ENCODE assay signal across 14 cellular contexts in genomic region chr12:10557766-10558165, GRCh38. TPM values are rescaled to one million over a fixed set of nuclear protein-coding genes. Genes with fewer than 3 reads are reported as not detected.
DNase-seq lines count a peak whose midpoint lies in the region; ATAC-seq, FAIRE-seq and TF ChIP-seq lines count a peak whose summit lies in the region.
"Had no signal": no experiment of that assay in that cellular context is flagged by ENCODE, and none has a peak within 500 bp of the region (broad histone marks: within the 10 kb centered on the region; RNA-seq: fewer than 3 reads in every experiment).

No MANE protein-coding gene starts in this region.

- H3K79me1 ChIP-seq in H1 (ENCODE audit: low read depth, low read length) = no peaks in the 10 kb centered on the region

- H3K4me2 ChIP-seq in KMS-11 = peak overlapping the region; percentile 43
- H3K4me2 ChIP-seq in H1 (ENCODE audit: insufficient read depth in 1 of 2, low read depth in 2 of 2, low read length in 2 of 2) = no peak overlapping the region; a peak in 1 of 4 replicates

- intact Hi-C loops in esophagus muscularis mucosa (cut with DNase I) = no loop called here

- H3K14ac ChIP-seq in H1 (ENCODE audit: insufficient read length) = no peak overlapping the region

- H3K36me3 ChIP-seq in KMS-11 (ENCODE audit: insufficient read depth) = no peaks in the 10 kb centered on the region
- no peaks in the 10 kb centered on the region for H3K36me3 ChIP-seq in H1 (ENCODE audit: control insufficient read depth in 2 of 4, insufficient read depth in 4 of 4, low read length in 3 of 4)
- H3K36me3 ChIP-seq in esophagus muscularis mucosa = no peaks in the 10 kb centered on the region
- H3K36me3 ChIP-seq: heart left ventricle had no signal

- no peak for TF ChIP-seq POLR2A in GM12892 (IDR thresholded peaks at IDR 0.05; ENCODE audit: low read depth, low read length)
- TF ChIP-seq POLR2A in H1 (IDR thresholded peaks at IDR 0.05; ENCODE audit: control extremely low read depth in 1 of 2, low read depth in 2 of 2, low read length in 2 of 2) = no peak
- no peak for TF ChIP-seq POLR2A in esophagus muscularis mucosa (IDR thresholded peaks at IDR 0.05; ENCODE audit: low read depth)

- H3K4me1 ChIP-seq in KMS-11 (ENCODE audit: low read depth, poor library complexity, severe bottlenecking) (peaks cover 56% of the 10 kb centered on the region), H1 (replicated peaks in 1 of 4; ENCODE audit: control insufficient read depth in 3 of 4, insufficient read depth in 4 of 4, low read length in 3 of 4) (peaks cover 0 to 5% (median 2%) of the 10 kb centered on the region in 4 experiments; a peak in 2 of 7 replicates), esophagus muscularis mucosa (no peaks in the 10 kb centered on the region)
- H3K4me1 ChIP-seq: heart left ventricle had no signal

- WGBS in H1 (ENCODE audit: extremely low coverage in 1 of 2, insufficient coverage in 1 of 2, insufficient read length in 1 of 2, insufficient replicate concordance in 2 of 2, low coverage in 1 of 2, low lambda C conversion rate in 2 of 2, missing lambda C conversion rate in 1 of 2), 2 experiments = 51% methylated on average over 2 of the region's 2 CpGs; no CpG with 5 or more reads in 1 of the 2 experiments
- WGBS in esophagus muscularis mucosa = 81% methylated on average over 2 of the region's 2 CpGs

- no peak overlapping the region for H3K9ac ChIP-seq in KMS-11
- H3K9ac ChIP-seq in H1 (replicated peaks in 1 of 4; ENCODE audit: extremely low read depth in 1 of 4, low read depth in 3 of 4, low read length in 3 of 4) = no peak overlapping the region

- TF ChIP-seq EP300 in H1 (IDR thresholded peaks at IDR 0.05; ENCODE audit: borderline replicate concordance in 1 of 2, low read depth in 2 of 2, low read length in 2 of 2) (no peak), esophagus muscularis mucosa (IDR thresholded peaks at IDR 0.05) (no peak)

- no peak for DNase-seq in GM12892 (ENCODE audit: insufficient read length)
- peak in 1 of 2 experiments; percentile 19 for DNase-seq in H1 (ENCODE audit: low read depth in 1 of 2, low spot score in 2 of 2)
- no peak for DNase-seq in SW 1271 (lab: John Stamatoyannopoulos, UW)
- DNase-seq in Kasumi-1 (lab: John Stamatoyannopoulos, UW) = no peak
- DNase-seq in COR-L47 (lab: John Stamatoyannopoulos, UW) = no peak
- no peak for DNase-seq in esophagus muscularis mucosa (ENCODE audit: extremely low spot score)
- DNase-seq: effector memory CD4-positive, alpha-beta T cell; GF-D8; heart left ventricle; left ventricle myocardium superior; NCI-H1930; nucleus accumbens had no signal

- TF ChIP-seq CTCF in KMS-11 (conservative IDR thresholded peaks at IDR 0.05; ENCODE audit: low read depth, low read length) = no peak
- no peak for TF ChIP-seq CTCF in H1 (IDR thresholded peaks at IDR 0.05; ENCODE audit: control extremely low read depth in 1 of 3, insufficient read depth in 1 of 3, low read depth in 1 of 3, low read length in 3 of 3)
- no peak for TF ChIP-seq CTCF in esophagus muscularis mucosa (IDR thresholded peaks at IDR 0.05)

- no peak overlapping the region for H3K4ac ChIP-seq in H1 (replicated peaks; ENCODE audit: insufficient read length, low read depth, low read length)

- H3K23me2 ChIP-seq in H1 (ENCODE audit: low read depth, low read length) = no peaks in the 10 kb centered on the region

- no peak overlapping the region for H3K18ac ChIP-seq in H1 (ENCODE audit: extremely low read depth, low read length)

- no peak overlapping the region for H2AK5ac ChIP-seq in H1 (ENCODE audit: low read depth, low read length)

- no peak overlapping the region for H2BK5ac ChIP-seq in H1 (ENCODE audit: low read depth, low read length)

- FAIRE-seq in GM12892 (lab: Jason Lieb, UNC) (peak; percentile 27), H1 (lab: Jason Lieb, UNC) (no peak)

- CTCF ChIA-PET in H1 (lab: Charles Lee; ENCODE audit: partially characterized antibody) = interaction anchor here (2.0 to 3.5 kb wide), 3 partner anchors 191 to 322 kb away, joined by 7 to 19 read pairs (median 16); no protein-coding TSS in a partner anchor

- no peaks in the 10 kb centered on the region for H4K20me1 ChIP-seq in KMS-11 (ENCODE audit: insufficient read depth)
- no peaks in the 10 kb centered on the region for H4K20me1 ChIP-seq in H1 (replicated peaks in 1 of 2; ENCODE audit: control insufficient read depth in 1 of 2, insufficient read depth in 2 of 2, low read length in 2 of 2)

- no peaks in the 10 kb centered on the region for H3K79me2 ChIP-seq in KMS-11 (ENCODE audit: insufficient read depth, low read depth)
- H3K79me2 ChIP-seq in H1 (ENCODE audit: control insufficient read depth in 1 of 2, insufficient read depth in 2 of 2, low read length in 2 of 2) = no peaks in the 10 kb centered on the region

- H4K91ac ChIP-seq in H1 (replicated peaks; ENCODE audit: insufficient read length, low read length) = no peak overlapping the region

- H3K23ac ChIP-seq in H1 (ENCODE audit: insufficient read length) = no peak overlapping the region

- ATAC-seq in GM21723 (IDR thresholded peaks at IDR 0.05; ENCODE audit: unreplicated experiment) = peak; percentile 78
- ATAC-seq: heart left ventricle, left ventricle myocardium superior had no signal

- no peak overlapping the region for H2BK120ac ChIP-seq in H1 (replicated peaks; ENCODE audit: low read depth, low read length)

- H3K27ac ChIP-seq in KMS-11 (no peak overlapping the region), H1 (ENCODE audit: low read depth, low read length) (no peak overlapping the region), esophagus muscularis mucosa (replicated peaks in 1 of 4) (no peak overlapping the region)

- no peak for TF ChIP-seq RAD21 in H1 (IDR thresholded peaks at IDR 0.05 in 1 of 2, conservative IDR thresholded peaks at IDR 0.05 in 1 of 2; ENCODE audit: low read depth in 2 of 2, low read length in 2 of 2)

- H3K56ac ChIP-seq in H1 (replicated peaks; ENCODE audit: insufficient read length, low read depth, low read length) = no peak overlapping the region

- H2AFZ ChIP-seq in KMS-11 (ENCODE audit: low read depth) = no peak overlapping the region
- peak overlapping the region; percentile 82; the same call in 1 of the 2 replicates for H2AFZ ChIP-seq in H1 (ENCODE audit: low read length)

- H2BK12ac ChIP-seq in H1 (ENCODE audit: low read depth, low read length) = no peak overlapping the region

- H3K27me3 ChIP-seq in KMS-11 (ENCODE audit: insufficient read depth, low read depth) = no peaks in the 10 kb centered on the region; the same call in 1 of the 2 replicates
- H3K27me3 ChIP-seq in H1 (replicated peaks in 1 of 4; ENCODE audit: control insufficient read depth in 3 of 4, extremely low read depth in 1 of 4, insufficient read depth in 3 of 4, low read length in 3 of 4) = no peaks in the 10 kb centered on the region
- peaks cover 0 to 4% (median 0%) of the 10 kb centered on the region in 4 donors for H3K27me3 ChIP-seq in esophagus muscularis mucosa

- H2BK20ac ChIP-seq in H1 (ENCODE audit: low read length) = no peak overlapping the region

- no peaks in the 10 kb centered on the region for H3K9me3 ChIP-seq in H1 (ENCODE audit: insufficient read depth in 2 of 2, low read depth in 1 of 2, low read length in 1 of 2)
- H3K9me3 ChIP-seq in esophagus muscularis mucosa = no peaks in the 10 kb centered on the region
- H3K9me3 ChIP-seq: heart left ventricle had no signal

- POLR2A ChIA-PET in H1 (lab: Charles Lee; ENCODE audit: partially characterized antibody) = no interaction called here

- no peak overlapping the region for H4K8ac ChIP-seq in H1 (ENCODE audit: extremely low read depth, insufficient read depth, low read length)

- H3K4me3 ChIP-seq in KMS-11 (IDR thresholded peaks at IDR 0.05; ENCODE audit: insufficient read depth, low read depth, low read length) = no peak overlapping the region
- no peak overlapping the region for H3K4me3 ChIP-seq in H1 (ENCODE audit: extremely low read depth in 1 of 4, insufficient read depth in 2 of 4, low read depth in 3 of 4, low read length in 4 of 4)
- H3K4me3 ChIP-seq in esophagus muscularis mucosa = no peak overlapping the region

- no peak overlapping the region for H4K5ac ChIP-seq in H1 (ENCODE audit: insufficient read length, low read depth, low read length)

- no peak overlapping the region for H2BK15ac ChIP-seq in H1 (ENCODE audit: low read length)

TF ChIP-seq in H1, 55 proteins besides CTCF, POLR2A, EP300 and RAD21 (continues in another document):
- TF ChIP-seq RFX5 (IDR thresholded peaks at IDR 0.05; ENCODE audit: borderline replicate concordance, low read depth, low read length) = no peak
- TF ChIP-seq, protein P1, sequence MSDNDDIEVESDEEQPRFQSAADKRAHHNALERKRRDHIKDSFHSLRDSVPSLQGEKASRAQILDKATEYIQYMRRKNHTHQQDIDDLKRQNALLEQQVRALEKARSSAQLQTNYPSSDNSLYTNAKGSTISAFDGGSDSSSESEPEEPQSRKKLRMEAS (IDR thresholded peaks at IDR 0.05) = no peak
- TF ChIP-seq SUZ12 (IDR thresholded peaks at IDR 0.05; ENCODE audit: low read length) = no peak
- no peak for TF ChIP-seq SP1 (IDR thresholded peaks at IDR 0.05; ENCODE audit: low read depth, low read length)
- no peak for TF ChIP-seq SAP30 (IDR thresholded peaks at IDR 0.05; ENCODE audit: insufficient read depth, insufficient replicate concordance, low read length)

RNA-seq across cellular contexts. Expression of gene EIF2S3B, which starts 52.1 kb away (rescaled TPM):
- polyA plus RNA-seq in GM12892 (2012; ENCODE audit: missing spikeins) = 4.3 TPM
- 5.3 and 6.7 TPM in 2 replicates for total RNA-seq in H1 (2021; fragmentation: NEBNext Ultra II Directional; extraction: Animal tissue kit (Norgen Biotek cat#: 25700))
- polyA plus RNA-seq in H1 (2011; rRNA removed) = 2.8 and 3.1 TPM in 2 replicates
- polyA plus RNA-seq in H1 (2011; cell fraction: cytosol; rRNA removed) = 4.4 TPM
- polyA plus RNA-seq in H1 (2011; cell fraction: nucleus; rRNA removed) = 4.3 TPM
- polyA plus RNA-seq in H1 (2012, experiment 1 of 2) = 10.5 to 13.4 TPM (median 11.4 TPM) in 4 replicates
- polyA plus RNA-seq in H1 (2012, experiment 2 of 2) = 4.7 TPM
- polyA plus RNA-seq in H1 (2013, experiment 1 of 2) = 4.2 TPM
- 3.9 TPM for polyA plus RNA-seq in H1 (2013, experiment 2 of 2)
- polyA minus RNA-seq in H1 (2011; rRNA and poly(A)+ RNA removed) = 15.9 and 22.2 TPM in 2 replicates
- polyA minus RNA-seq in H1 (2011; cell fraction: cytosol; rRNA and poly(A)+ RNA removed) = 9.2 TPM
- polyA minus RNA-seq in H1 (2011; cell fraction: nucleus; rRNA and poly(A)+ RNA removed) = 16.7 TPM
- under 1 TPM in 3 of 4 donors, not detected in 1; 0.17 to 0.45 (median 0.17) TPM for total RNA-seq in esophagus muscularis mucosa
- total RNA-seq: left ventricle myocardium superior had no signal

RNA-seq across cellular contexts. Expression of gene MAGOHB, which starts 55.6 kb away (rescaled TPM):
- polyA plus RNA-seq in GM12892 (2012; ENCODE audit: missing spikeins) = 50.5 TPM
- total RNA-seq in H1 (2021; fragmentation: NEBNext Ultra II Directional; extraction: Animal tissue kit (Norgen Biotek cat#: 25700)) = 51.9 and 53.7 TPM in 2 replicates
- polyA plus RNA-seq in H1 (2011; rRNA removed) = 6.6 and 21.5 TPM in 2 replicates
- 23.5 TPM for polyA plus RNA-seq in H1 (2011; cell fraction: cytosol; rRNA removed)
- polyA plus RNA-seq in H1 (2011; cell fraction: nucleus; rRNA removed) = 3.8 TPM
- 38.7 to 51.8 TPM (median 45.4 TPM) in 4 replicates for polyA plus RNA-seq in H1 (2012, experiment 1 of 2)
- polyA plus RNA-seq in H1 (2012, experiment 2 of 2) = 10.9 TPM
- 33.3 TPM for polyA plus RNA-seq in H1 (2013, experiment 1 of 2)
- 36.7 TPM for polyA plus RNA-seq in H1 (2013, experiment 2 of 2)
- 12.0 and 12.1 TPM in 2 replicates for polyA minus RNA-seq in H1 (2011; rRNA and poly(A)+ RNA removed)
- 7.5 TPM for polyA minus RNA-seq in H1 (2011; cell fraction: cytosol; rRNA and poly(A)+ RNA removed)
- 45.9 TPM for polyA minus RNA-seq in H1 (2011; cell fraction: nucleus; rRNA and poly(A)+ RNA removed)
- 10 to 100 TPM in 3 of 4 donors, 1 to 10 TPM in 1; 10.0 to 14.2 (median 11.3) TPM for total RNA-seq in esophagus muscularis mucosa
